Comparison of ENCODE assay signal across 8 cellular contexts in the genomic region with DNA sequence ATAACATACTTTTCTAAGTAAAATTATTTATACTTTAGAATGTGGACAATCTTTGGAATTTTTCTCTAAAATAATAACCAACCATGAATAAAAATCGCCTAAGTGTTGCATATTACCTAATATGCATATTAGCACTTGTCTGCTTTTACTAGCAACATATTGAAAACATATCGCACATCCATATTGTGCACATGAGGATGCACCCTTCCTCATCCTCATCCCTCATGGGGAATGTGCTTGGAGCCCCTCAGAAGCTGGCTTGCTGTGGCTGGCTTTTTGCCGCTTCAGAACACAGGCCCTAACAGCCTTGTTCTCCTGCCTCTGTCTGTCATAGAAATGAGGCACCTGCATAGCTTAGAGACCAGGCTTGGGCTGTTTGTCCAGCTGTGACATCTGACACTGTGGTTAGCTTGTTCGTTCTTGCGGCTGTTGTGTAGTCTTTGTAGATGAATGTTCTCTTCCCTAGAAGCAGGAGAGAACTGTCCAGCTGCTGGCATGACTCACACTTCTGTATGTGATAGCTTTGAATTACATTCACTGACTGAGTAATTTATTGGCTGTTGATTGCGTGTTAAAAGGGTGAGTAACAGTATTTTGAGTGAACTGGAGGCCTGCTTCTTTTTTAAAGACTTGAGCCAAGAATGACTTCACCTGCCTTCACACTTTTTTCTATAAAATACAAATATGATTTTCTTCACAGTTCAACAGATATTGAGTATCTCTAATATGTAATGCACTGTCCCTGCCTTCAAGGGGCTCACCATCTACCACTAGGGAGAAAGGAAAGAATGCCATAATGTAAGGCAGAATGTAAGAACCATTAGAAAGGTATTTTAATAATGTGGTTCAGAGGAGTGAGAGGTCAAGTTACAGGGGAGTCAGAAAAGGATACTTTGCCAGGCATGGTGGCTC.
A peak's percentile ranks its signal among the peaks of the same experiment; 100 is the strongest.
DNase-seq lines count a peak whose midpoint lies in the region; ATAC-seq and TF ChIP-seq lines count a peak whose summit lies in the region.

No MANE protein-coding gene starts in this region.

- H3K4me3 Mint-ChIP-seq in CD14-positive monocyte: no peak overlapping the region
- no peak overlapping the region for H3K4me3 Mint-ChIP-seq in mesothelial cell of epicardium

- H3K27me3 ChIP-seq in left lung: no peaks in the 10 kb centered on the region

- H3K9me3 Mint-ChIP-seq in CD14-positive monocyte (no peaks in the 10 kb centered on the region), mesothelial cell of epicardium (peaks cover 5% of the 10 kb centered on the region)

- DNase-seq in CD14-positive monocyte (ENCODE audit: low spot score): peak; percentile 52
- DNase-seq in NCI-H2107 (lab: John Stamatoyannopoulos, UW): peak; percentile 52
- peak; percentile 100 for DNase-seq in astrocyte of the spinal cord (ENCODE audit: low read depth, low spot score)
- peak in 1 of 2 donors; percentile 44 for DNase-seq in left lung
- no peak for DNase-seq in SK-N-DZ (ENCODE audit: low spot score)
- no peak for DNase-seq in mesothelial cell of epicardium (ENCODE audit: low spot score in 2 of 2, unreplicated experiment in 2 of 2)

- intact Hi-C loops in CD14-positive monocyte (cut with micrococcal nuclease): no loop called here
- intact Hi-C loops in left lung (cut with DNase I): no loop called here

- H3K36me3 Mint-ChIP-seq in CD14-positive monocyte (peaks cover 29 to 47% of the 10 kb centered on the region in 2 donors), mesothelial cell of epicardium (peaks cover 7% of the 10 kb centered on the region)

- H3K27me3 Mint-ChIP-seq in CD14-positive monocyte (ENCODE audit: low read depth in 3 of 3) (no peaks in the 10 kb centered on the region), mesothelial cell of epicardium (ENCODE audit: low read depth) (no peaks in the 10 kb centered on the region)

- in situ Hi-C loops in astrocyte of the spinal cord (cut with HindIII; ENCODE audit: low sequenced_read_pairs): no loop called here

- TF ChIP-seq CTCF in CD14-positive monocyte (IDR thresholded peaks at IDR 0.05) (no peak), astrocyte of the spinal cord (IDR thresholded peaks at IDR 0.05; ENCODE audit: low read depth, low read length) (no peak), left lung (IDR thresholded peaks at IDR 0.05) (no peak), mesothelial cell of epicardium (IDR thresholded peaks at IDR 0.05; ENCODE audit: unreplicated experiment) (no peak)

- H3K4me3 ChIP-seq in astrocyte of the spinal cord (ENCODE audit: low read depth, low read length): no peak overlapping the region
- no peak overlapping the region for H3K4me3 ChIP-seq in left lung

- H3K4me1 Mint-ChIP-seq in CD14-positive monocyte (peaks cover 12% of the 10 kb centered on the region), mesothelial cell of epicardium (peaks cover 2% of the 10 kb centered on the region)

- H3K27ac ChIP-seq in left lung: no peak overlapping the region

- no peak overlapping the region for H3K27ac Mint-ChIP-seq in CD14-positive monocyte
- no peak overlapping the region for H3K27ac Mint-ChIP-seq in mesothelial cell of epicardium

- no peaks in the 10 kb centered on the region for H3K4me1 ChIP-seq in left lung

- H3K9me3 ChIP-seq in left lung: no peaks in the 10 kb centered on the region

- no peaks in the 10 kb centered on the region for H3K36me3 ChIP-seq in left lung

- ATAC-seq in GM18907 (IDR thresholded peaks at IDR 0.05; ENCODE audit: unreplicated experiment) (peak; percentile 98), HG03066 (IDR thresholded peaks at IDR 0.05; ENCODE audit: low read depth, unreplicated experiment) (peak; percentile 93), left lung (peak; percentile 92)

Comparison
In these comparisons a context has a peak if more than half of its experiments do, and no peak if none do; other contexts are left out.
1. DNase-seq: peak in CD14-positive monocyte (single experiment), NCI-H2107 (single experiment) and astrocyte of the spinal cord (single experiment); none in SK-N-DZ (single experiment) and mesothelial cell of epicardium (0 of 2).
2. Peak in every context shown above with its lines, with median percentiles within 50 percentile points of each other: ATAC-seq.